In the genomic region with DNA sequence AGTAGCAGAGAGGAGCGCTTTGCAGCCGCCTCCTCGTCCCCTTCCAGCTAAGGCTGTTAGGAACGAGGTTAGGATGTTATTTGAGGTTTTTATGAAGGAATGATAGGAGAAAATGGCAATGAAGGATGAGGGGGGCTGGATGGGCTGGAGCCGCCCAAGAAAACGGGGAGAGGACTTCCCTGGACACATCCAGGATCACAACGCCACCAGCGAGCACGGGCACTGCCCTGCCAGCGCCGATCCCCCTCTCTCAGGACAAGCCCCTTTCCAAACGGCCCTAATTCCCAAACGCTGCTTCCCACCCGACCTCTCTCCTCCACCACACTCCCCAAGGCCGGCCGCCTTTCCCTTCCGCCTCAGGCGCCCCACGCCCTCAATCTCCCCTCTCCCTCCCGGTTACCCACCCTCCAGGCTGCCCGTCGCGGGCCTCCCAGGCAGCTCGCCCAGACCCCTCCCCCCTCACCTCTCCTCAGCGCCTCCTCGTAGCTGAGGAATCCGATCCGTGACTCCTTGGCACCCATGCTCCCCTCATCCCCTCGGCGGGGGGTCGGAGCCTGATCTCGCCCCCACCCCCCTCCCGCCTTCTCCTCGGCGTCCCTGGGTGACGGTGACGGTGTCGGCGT, we compare ENCODE assay signal across 8 cellular contexts. TPM values are rescaled to one million over a fixed set of nuclear protein-coding genes. Genes with fewer than 3 reads are reported as not detected.
DNase-seq lines count a peak whose midpoint lies in the region; FAIRE-seq and TF ChIP-seq lines count a peak whose summit lies in the region.

No MANE protein-coding gene starts in this region.

- peak overlapping the region; percentile 92 for H3K27ac ChIP-seq in thymus (ENCODE audit: low read depth)

- H3K4me3 ChIP-seq in MG63 (peak overlapping the region; percentile 64), bronchial epithelial cell (ENCODE audit: low read depth, low read length) (peak overlapping the region; percentile 77), lower leg skin (ENCODE audit: low read depth, poor library complexity, severe bottlenecking) (peak overlapping the region; percentile 91), thymus (ENCODE audit: low read length) (peak overlapping the region; percentile 79)

- DNase-seq in GM12891 (ENCODE audit: insufficient read length, low spot score) (no peak), GOT3 (lab: John Stamatoyannopoulos, UW) (peak; percentile 39), MG63 (no peak), bronchial epithelial cell (ENCODE audit: low read depth) (no peak), lower leg skin (ENCODE audit: low spot score in 2 of 2) (no peak), dedifferentiated amniotic fluid mesenchymal stem cell (ENCODE audit: extremely low spot score) (no peak)
- no peak for DNase-seq in activated effector memory CD4-positive, alpha-beta T cell treated with Interleukin-2 at 50 U/mL for 16 hours

- TF ChIP-seq POLR2A in GM12891 (IDR thresholded peaks at IDR 0.05; ENCODE audit: low read depth, low read length) (no peak), lower leg skin (IDR thresholded peaks at IDR 0.05) (no peak)

- H3K27me3 ChIP-seq in MG63 (no peaks in the 10 kb centered on the region), bronchial epithelial cell (ENCODE audit: control insufficient read depth, insufficient read depth, low read length) (no peaks in the 10 kb centered on the region), thymus (ENCODE audit: control insufficient read depth, insufficient read depth) (no peaks in the 10 kb centered on the region)

- H3K4me1 ChIP-seq in thymus (ENCODE audit: control insufficient read depth, insufficient read depth, low read length): peaks cover 14% of the 10 kb centered on the region

- TF ChIP-seq CTCF in bronchial epithelial cell (IDR thresholded peaks at IDR 0.05; ENCODE audit: insufficient read depth, low read length, severe bottlenecking) (no peak), lower leg skin (IDR thresholded peaks at IDR 0.05) (no peak)

- FAIRE-seq in GM12891 (lab: Jason Lieb, UNC): no peak
- no peak for FAIRE-seq in bronchial epithelial cell (lab: Jason Lieb, UNC)

- no peaks in the 10 kb centered on the region for H3K36me3 ChIP-seq in MG63
- no peaks in the 10 kb centered on the region for H3K36me3 ChIP-seq in bronchial epithelial cell (ENCODE audit: control insufficient read depth, insufficient read depth, low read length)
- H3K36me3 ChIP-seq in thymus (ENCODE audit: control insufficient read depth, insufficient read depth): no peaks in the 10 kb centered on the region

- intact Hi-C loops in lower leg skin (cut with DNase I; ENCODE audit: low total_unique reads): no loop called here

- H3K9me3 ChIP-seq in MG63 (no peaks in the 10 kb centered on the region), thymus (ENCODE audit: control insufficient read depth) (no peaks in the 10 kb centered on the region)

- 0% methylated on average over 32 to 39 of the region's 39 CpGs for WGBS in lower leg skin, 2 donors
- WGBS in thymus: under 1% methylated on average over 39 of the region's 39 CpGs

TF ChIP-seq in GM12891, 5 proteins besides CTCF, POLR2A, EP300 and RAD21:
- TF ChIP-seq PAX5 (IDR thresholded peaks at IDR 0.05; ENCODE audit: insufficient read depth, low read length, severe bottlenecking): no peak
- 0 out of 2 replicates have a peak, but pooled peaks have one; percentile 46 for TF ChIP-seq POU2F2 (IDR thresholded peaks at IDR 0.05; ENCODE audit: low read depth, low read length)
- TF ChIP-seq POLR2AphosphoS5 (IDR thresholded peaks at IDR 0.05; ENCODE audit: low read depth, low read length): peak; percentile 19; the same call in 1 of the 2 replicates
- no peak for TF ChIP-seq TAF1 (IDR thresholded peaks at IDR 0.05; ENCODE audit: low read depth, low read length)

RNA-seq across cellular contexts. Expression of gene USP32, which starts 0.4 kb away (rescaled TPM):
- polyA plus RNA-seq in GM12891 (2012; ENCODE audit: low read depth, missing spikeins): 17.0 TPM
- total RNA-seq in MG63 (2014; rRNA removed; shearing (Covaris generic); ENCODE audit: low replicate concordance): 24.7 and 37.4 TPM in 2 replicates
- 35.8 and 43.5 TPM in 2 replicates for total RNA-seq in bronchial epithelial cell
- 10 to 100 TPM; 56.3 to 72.0 (median 60.9) TPM for total RNA-seq in lower leg skin
- polyA plus RNA-seq in thymus: 10.0 TPM

RNA-seq across cellular contexts. Expression of gene CHCT1, which starts 30.8 kb away (rescaled TPM):
- polyA plus RNA-seq in GM12891 (2012; ENCODE audit: low read depth, missing spikeins): 0.47 TPM
- total RNA-seq in MG63 (2014; rRNA removed; shearing (Covaris generic); ENCODE audit: low replicate concordance): not detected in 2 replicates
- total RNA-seq in bronchial epithelial cell: not detected in 2 replicates
- total RNA-seq in lower leg skin: not detected
- 0.05 TPM for polyA plus RNA-seq in thymus
